In genomic region chr20:35085477-35086225, GRCh38 we compare ENCODE assay signal across 14 cellular contexts. TPM values are rescaled to one million over a fixed set of nuclear protein-coding genes. Genes with fewer than 3 reads are reported as not detected.
A peak's percentile ranks its signal among the peaks of the same experiment; 100 is the strongest.
DNase-seq lines count a peak whose midpoint lies in the region; ATAC-seq and TF ChIP-seq lines count a peak whose summit lies in the region.
"Had no signal": no experiment of that assay in that cellular context is flagged by ENCODE, and none has a peak within 500 bp of the region (broad histone marks: within the 10 kb centered on the region; RNA-seq: fewer than 3 reads in every experiment).

No MANE protein-coding gene starts in this region.

- no peaks in the 10 kb centered on the region for H3K9me3 ChIP-seq in OCI-LY7 (ENCODE audit: low read length)
- H3K9me3 ChIP-seq: SJSA1 had no signal

- no peak overlapping the region for H3K4me2 ChIP-seq in OCI-LY7 (ENCODE audit: low read length)

- no peak overlapping the region for H2AFZ ChIP-seq in OCI-LY7 (ENCODE audit: low read length)

- no peaks in the 10 kb centered on the region for H3K9me2 ChIP-seq in OCI-LY7 (ENCODE audit: insufficient read depth, low read length)

- CTCF ChIA-PET in activated naive CD4-positive, alpha-beta T cell treated with anti-CD3 and anti-CD28 coated beads, Interleukin-2, amount 10 ng/mL, durations not matched to agents 7 days and 5 days (lab: Charles Lee), result interaction anchor here (0.6 to 1.3 kb wide), 3 partner anchors 10 to 211 kb away, joined by 3 to 9 read pairs (median 3); no protein-coding TSS in a partner anchor
- CTCF ChIA-PET in OCI-LY7 (lab: Charles Lee; ENCODE audit: unreplicated experiment), result no interaction called here

- intact Hi-C loops in OCI-LY7 (cut with micrococcal nuclease; ENCODE audit: unreplicated experiment), result no loop called here

- H3K36me3 Mint-ChIP-seq in activated naive CD4-positive, alpha-beta T cell treated with anti-CD3 and anti-CD28 coated beads, Interleukin-2, amount 10 ng/mL, durations not matched to agents 7 days and 5 days, result peaks cover 14% of the 10 kb centered on the region
- peaks cover 11% of the 10 kb centered on the region for H3K36me3 Mint-ChIP-seq in activated naive CD8-positive, alpha-beta T cell treated with anti-CD3 and anti-CD28 coated beads, Interleukin-2, amount 50 U/mL, for 24 hours (ENCODE audit: low read depth)

- H3K27ac Mint-ChIP-seq in activated naive CD4-positive, alpha-beta T cell treated with anti-CD3 and anti-CD28 coated beads, Interleukin-2, amount 10 ng/mL, durations not matched to agents 7 days and 5 days, result peak overlapping the region; percentile 24
- H3K27ac Mint-ChIP-seq in activated naive CD8-positive, alpha-beta T cell treated with anti-CD3 and anti-CD28 coated beads, Interleukin-2, amount 50 U/mL, for 24 hours, result peak overlapping the region; percentile 0
- H3K27ac Mint-ChIP-seq: progenitor cell of endocrine pancreas had no signal

- no peak overlapping the region for H3K27ac ChIP-seq in OCI-LY7 (ENCODE audit: low read depth, low read length, poor library complexity, severe bottlenecking)
- H3K27ac ChIP-seq: SJSA1 had no signal

- H3K79me2 ChIP-seq in OCI-LY7 (ENCODE audit: insufficient read depth, low read depth, low read length), result peaks cover 56% of the 10 kb centered on the region

- H3K27me3 Mint-ChIP-seq in activated naive CD4-positive, alpha-beta T cell treated with anti-CD3 and anti-CD28 coated beads, Interleukin-2, amount 10 ng/mL, durations not matched to agents 7 days and 5 days, result no peaks in the 10 kb centered on the region
- H3K27me3 Mint-ChIP-seq in activated naive CD8-positive, alpha-beta T cell treated with anti-CD3 and anti-CD28 coated beads, Interleukin-2, amount 50 U/mL, for 24 hours, result no peaks in the 10 kb centered on the region
- H3K27me3 Mint-ChIP-seq: progenitor cell of endocrine pancreas had no signal

- no peaks in the 10 kb centered on the region for H4K20me1 ChIP-seq in OCI-LY7 (ENCODE audit: insufficient read depth, low read length)

- H3K4me3 ChIP-seq in OCI-LY7 (ENCODE audit: low read depth, low read length, poor library complexity, severe bottlenecking), result no peak overlapping the region
- H3K4me3 ChIP-seq: SJSA1 had no signal

- peak; percentile 77 for ATAC-seq in activated naive CD8-positive, alpha-beta T cell treated with anti-CD3 and anti-CD28 coated beads, Interleukin-2, amount 50 U/mL, for 24 hours
- ATAC-seq in HG03095 (IDR thresholded peaks at IDR 0.05; ENCODE audit: unreplicated experiment) (no peak), HG02981 (IDR thresholded peaks at IDR 0.05; ENCODE audit: unreplicated experiment) (no peak)
- ATAC-seq: left lobe of liver had no signal

- POLR2A ChIA-PET in OCI-LY7 (lab: Charles Lee), result interaction anchor here (0.7 kb wide), 2 partner anchors 19 to 260 kb away, joined by 4 to 6 read pairs; no protein-coding TSS in a partner anchor

- H3K36me3 ChIP-seq in OCI-LY7 (ENCODE audit: insufficient read depth, low read length), result peaks cover 26% of the 10 kb centered on the region

- no peak overlapping the region for H3K4me3 Mint-ChIP-seq in activated naive CD4-positive, alpha-beta T cell treated with anti-CD3 and anti-CD28 coated beads, Interleukin-2, amount 10 ng/mL, durations not matched to agents 7 days and 5 days
- H3K4me3 Mint-ChIP-seq in activated naive CD8-positive, alpha-beta T cell treated with anti-CD3 and anti-CD28 coated beads, Interleukin-2, amount 50 U/mL, for 24 hours, result no peak overlapping the region

- TF ChIP-seq CTCF in OCI-LY7 (conservative IDR thresholded peaks at IDR 0.05; ENCODE audit: low read length), result no peak

- peaks cover under 1% of the 10 kb centered on the region for H3K4me1 ChIP-seq in OCI-LY7 (ENCODE audit: insufficient read depth, low read length, poor library complexity, severe bottlenecking)

- peaks cover 31% of the 10 kb centered on the region for H3K4me1 Mint-ChIP-seq in activated naive CD4-positive, alpha-beta T cell treated with anti-CD3 and anti-CD28 coated beads, Interleukin-2, amount 10 ng/mL, durations not matched to agents 7 days and 5 days
- H3K4me1 Mint-ChIP-seq in activated naive CD8-positive, alpha-beta T cell treated with anti-CD3 and anti-CD28 coated beads, Interleukin-2, amount 50 U/mL, for 24 hours, result peaks cover 57% of the 10 kb centered on the region

- DNase-seq in activated naive CD4-positive, alpha-beta T cell treated with anti-CD3 and anti-CD28 coated beads, Interleukin-2, amount 10 ng/mL, durations not matched to agents 7 days and 5 days, result no peak
- DNase-seq in activated naive CD4-positive, alpha-beta T cell treated with anti-CD3 and anti-CD28 coated beads, Interleukin-2, amount 50 U/mL, for 16 hours, result no peak
- no peak for DNase-seq in OCI-LY7 (ENCODE audit: low spot score)
- DNase-seq in activated naive CD8-positive, alpha-beta T cell treated with anti-CD3 and anti-CD28 coated beads, Interleukin-2, amount 50 U/mL, for 24 hours, result no peak
- DNase-seq in DMS114 treated with DMSO at 0.1 percent for 48 hours (lab: John Stamatoyannopoulos, UW; ENCODE audit: unreplicated experiment), result no peak
- no peak for DNase-seq in DMS79 treated with DMSO at 0.1 percent for 48 hours (lab: John Stamatoyannopoulos, UW)
- DNase-seq: DMS 273 treated with DMSO at 0.1 percent for 48 hours; NK-92 treated with Interleukin-12 subunit alpha and Interleukin-12 subunit beta, amount 100 ng/mL, for 24 hours; substantia nigra had no signal

- TSS peak; percentile 29 for BruUV-seq in OCI-LY7 (replicated peaks; lab: Mats Ljungman, UMichigan)

- H3K9me3 Mint-ChIP-seq in activated naive CD4-positive, alpha-beta T cell treated with anti-CD3 and anti-CD28 coated beads, Interleukin-2, amount 10 ng/mL, durations not matched to agents 7 days and 5 days, result no peaks in the 10 kb centered on the region
- no peaks in the 10 kb centered on the region for H3K9me3 Mint-ChIP-seq in activated naive CD8-positive, alpha-beta T cell treated with anti-CD3 and anti-CD28 coated beads, Interleukin-2, amount 50 U/mL, for 24 hours

RNA-seq across cellular contexts. Expression of gene TRPC4AP, which starts 7.0 kb away (rescaled TPM):
- 25.5 and 31.9 TPM in 2 replicates for total RNA-seq in OCI-LY7 (2014; rRNA removed; shearing (Covaris generic))
- total RNA-seq in OCI-LY7 (2022), result 38.8 and 42.3 TPM in 2 replicates
